10 cellular contexts compared by ENCODE assay signal in the genomic region with DNA sequence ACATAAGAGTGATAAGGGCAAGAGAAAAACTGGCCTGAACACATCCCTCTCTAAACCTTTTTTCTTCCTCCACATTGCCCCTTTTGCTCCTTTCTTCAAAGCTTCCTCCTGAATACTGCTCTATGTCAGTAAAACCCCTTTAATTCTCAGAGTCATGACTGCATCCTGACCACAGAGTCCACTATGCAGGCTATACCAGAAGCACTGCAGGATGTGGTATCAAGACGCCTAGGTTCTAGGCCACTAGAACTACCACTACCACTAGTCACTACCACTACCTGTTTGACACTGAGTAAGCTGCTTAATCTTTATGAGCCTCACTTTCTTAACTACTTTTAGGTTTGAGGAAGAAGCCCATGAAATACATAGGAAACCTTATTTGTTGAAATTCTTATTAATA. TPM values are rescaled to one million over a fixed set of nuclear protein-coding genes. Genes with fewer than 3 reads are reported as not detected.
DNase-seq lines count a peak whose midpoint lies in the region; ATAC-seq, FAIRE-seq and TF ChIP-seq lines count a peak whose summit lies in the region.
"Had no signal": no experiment of that assay in that cellular context is flagged by ENCODE, and none has a peak within 500 bp of the region (broad histone marks: within the 10 kb centered on the region; RNA-seq: fewer than 3 reads in every experiment).

No MANE protein-coding gene starts in this region.

- ATAC-seq in GM21367 (IDR thresholded peaks at IDR 0.05; ENCODE audit: unreplicated experiment) = peak; percentile 87
- peak; percentile 85 for ATAC-seq in HG03342 (IDR thresholded peaks at IDR 0.05; ENCODE audit: unreplicated experiment)
- ATAC-seq in HG02571 (IDR thresholded peaks at IDR 0.05; ENCODE audit: unreplicated experiment) = no peak

- H3K4me2 ChIP-seq in MM.1S (ENCODE audit: low read depth, low read length) = no peak overlapping the region

- no peaks in the 10 kb centered on the region for H4K20me1 ChIP-seq in MM.1S (ENCODE audit: insufficient read depth, low read length)

- FAIRE-seq in GM18507 (lab: Jason Lieb, UNC) = peak; percentile 67

- H3K36me3 Mint-ChIP-seq in chondrocyte (ENCODE audit: low read depth) = no peaks in the 10 kb centered on the region

- peaks cover 12% of the 10 kb centered on the region for H3K4me1 ChIP-seq in MM.1S (ENCODE audit: low read length)

- no peaks in the 10 kb centered on the region for H3K27me3 ChIP-seq in MM.1S (replicated peaks; ENCODE audit: insufficient read depth, low read length)

- H3K9me2 ChIP-seq in MM.1S (replicated peaks; ENCODE audit: insufficient read depth, low read length) = no peaks in the 10 kb centered on the region

- H3K9me3 ChIP-seq in MM.1S (replicated peaks; ENCODE audit: insufficient read depth, low read length) = no peaks in the 10 kb centered on the region

- peaks cover 10% of the 10 kb centered on the region for H3K9me3 Mint-ChIP-seq in chondrocyte (ENCODE audit: low read depth)
- H3K9me3 Mint-ChIP-seq: dendritic cell treated with granulocyte-macrophage colony-stimulating factor and Interleukin-4, amounts not matched to agents 40 ng/mL and 50 ng/mL, for 4 days had no signal

- no peaks in the 10 kb centered on the region for H3K27me3 Mint-ChIP-seq in chondrocyte (ENCODE audit: low read depth)
- H3K27me3 Mint-ChIP-seq: dendritic cell treated with granulocyte-macrophage colony-stimulating factor and Interleukin-4, amounts not matched to agents 40 ng/mL and 50 ng/mL, for 4 days had no signal

- TF ChIP-seq CTCF in chondrocyte (IDR thresholded peaks at IDR 0.05) = no peak
- no peak for TF ChIP-seq CTCF in MM.1S (IDR thresholded peaks at IDR 0.05; ENCODE audit: low read length)

- peaks cover 3% of the 10 kb centered on the region; the same call in 1 of the 2 replicates for H3K79me2 ChIP-seq in MM.1S (ENCODE audit: low read length)

- DNase-seq in GM18507 (ENCODE audit: extremely low spot score, insufficient read length, low read depth) (no peak), chondrocyte (ENCODE audit: low spot score) (no peak), NCI-H1417 treated with DMSO at 0.1 percent for 48 hours (lab: John Stamatoyannopoulos, UW) (no peak), MM.1S (no peak), iPS-NIHi11 (ENCODE audit: low spot score) (no peak)
- DNase-seq: GF-D8 had no signal

- H2AFZ ChIP-seq in MM.1S (ENCODE audit: low read length) = no peak overlapping the region

- H3K4me3 Mint-ChIP-seq in chondrocyte (ENCODE audit: unreplicated experiment) = no peak overlapping the region
- H3K4me3 Mint-ChIP-seq: dendritic cell treated with granulocyte-macrophage colony-stimulating factor and Interleukin-4, amounts not matched to agents 40 ng/mL and 50 ng/mL, for 4 days had no signal

- H3K4me1 Mint-ChIP-seq in chondrocyte (ENCODE audit: low read depth) = peaks cover 72% of the 10 kb centered on the region

- H3K36me3 ChIP-seq in MM.1S (replicated peaks; ENCODE audit: insufficient read depth, low read length) = no peaks in the 10 kb centered on the region

- no peak overlapping the region for H3K4me3 ChIP-seq in MM.1S (ENCODE audit: low read length)

- peak overlapping the region; percentile 88 for H3K27ac Mint-ChIP-seq in chondrocyte (ENCODE audit: unreplicated experiment)
- H3K27ac Mint-ChIP-seq: dendritic cell treated with granulocyte-macrophage colony-stimulating factor and Interleukin-4, amounts not matched to agents 40 ng/mL and 50 ng/mL, for 4 days had no signal

- no peaks in the 10 kb centered on the region for H3F3A ChIP-seq in MM.1S (ENCODE audit: insufficient read depth, low read length)

- no peak overlapping the region for H3K27ac ChIP-seq in MM.1S (ENCODE audit: low read length)

- no peak overlapping the region for H3K9ac ChIP-seq in MM.1S (ENCODE audit: low read length)

RNA-seq across cellular contexts. Expression of gene ARHGEF9, which starts 38.7 kb away (rescaled TPM):
- total RNA-seq in chondrocyte = 51.1 to 56.4 TPM (median 55.9 TPM) in 3 replicates
